Comparison of ENCODE assay signal across 1 cellular context in the genomic region with DNA sequence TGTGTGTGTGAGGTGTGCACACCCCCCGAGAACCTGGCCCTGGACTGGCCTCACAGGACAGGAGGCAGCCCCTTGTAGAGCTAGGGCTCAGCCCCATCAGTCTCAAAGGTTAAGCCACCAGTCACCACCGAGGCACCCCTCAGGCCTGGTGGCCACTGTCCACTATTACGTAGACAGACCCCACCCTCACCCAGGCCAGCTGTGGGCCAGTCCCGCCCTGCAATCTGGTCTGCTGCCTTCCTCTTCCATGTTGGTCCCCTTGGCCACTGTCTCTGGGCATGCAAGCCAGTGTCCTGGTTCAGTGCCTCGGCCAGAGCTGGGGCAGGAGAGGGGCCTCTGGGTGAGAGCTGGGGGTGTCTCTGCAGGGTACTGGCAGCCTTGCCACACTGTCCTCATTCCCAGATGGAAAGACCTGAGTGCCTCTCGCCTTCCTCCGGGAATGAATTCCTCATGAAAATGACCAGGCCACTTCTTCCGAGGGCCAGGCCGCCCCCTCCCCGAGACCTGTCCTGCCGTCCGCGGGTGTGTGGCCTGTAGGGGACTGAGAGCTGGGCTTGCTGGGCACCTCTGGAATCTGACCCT.
A peak's percentile ranks its signal among the peaks of the same experiment; 100 is the strongest.
TF ChIP-seq lines count a peak whose summit lies in the region.

No MANE protein-coding gene starts in this region.

TF ChIP-seq in HepG2, 621 proteins besides CTCF, POLR2A, EP300 and RAD21:
- TF ChIP-seq BORCS8-MEF2B (CRISPR knock-in tag; IDR thresholded peaks at IDR 0.05) (peak; percentile 38; the same call in 1 of the 2 replicates), ZNF678 (CRISPR knock-in tag; IDR thresholded peaks at IDR 0.05) (no peak), ZNF879 (CRISPR knock-in tag; IDR thresholded peaks at IDR 0.05) (no peak), ZNF616 (CRISPR knock-in tag; IDR thresholded peaks at IDR 0.05; ENCODE audit: low read depth) (no peak), ZNF550 (CRISPR knock-in tag; IDR thresholded peaks at IDR 0.05; ENCODE audit: borderline replicate concordance) (0 out of 2 replicates have a peak, but pooled peaks have one; percentile 71), NBN (conservative IDR thresholded peaks at IDR 0.05) (no peak)
- TF ChIP-seq, protein P1, sequence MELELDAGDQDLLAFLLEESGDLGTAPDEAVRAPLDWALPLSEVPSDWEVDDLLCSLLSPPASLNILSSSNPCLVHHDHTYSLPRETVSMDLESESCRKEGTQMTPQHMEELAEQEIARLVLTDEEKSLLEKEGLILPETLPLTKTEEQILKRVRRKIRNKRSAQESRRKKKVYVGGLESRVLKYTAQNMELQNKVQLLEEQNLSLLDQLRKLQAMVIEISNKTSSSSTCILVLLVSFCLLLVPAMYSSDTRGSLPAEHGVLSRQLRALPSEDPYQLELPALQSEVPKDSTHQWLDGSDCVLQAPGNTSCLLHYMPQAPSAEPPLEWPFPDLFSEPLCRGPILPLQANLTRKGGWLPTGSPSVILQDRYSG (CRISPR knock-in tag; IDR thresholded peaks at IDR 0.05): no peak
- TF ChIP-seq, protein P2, sequence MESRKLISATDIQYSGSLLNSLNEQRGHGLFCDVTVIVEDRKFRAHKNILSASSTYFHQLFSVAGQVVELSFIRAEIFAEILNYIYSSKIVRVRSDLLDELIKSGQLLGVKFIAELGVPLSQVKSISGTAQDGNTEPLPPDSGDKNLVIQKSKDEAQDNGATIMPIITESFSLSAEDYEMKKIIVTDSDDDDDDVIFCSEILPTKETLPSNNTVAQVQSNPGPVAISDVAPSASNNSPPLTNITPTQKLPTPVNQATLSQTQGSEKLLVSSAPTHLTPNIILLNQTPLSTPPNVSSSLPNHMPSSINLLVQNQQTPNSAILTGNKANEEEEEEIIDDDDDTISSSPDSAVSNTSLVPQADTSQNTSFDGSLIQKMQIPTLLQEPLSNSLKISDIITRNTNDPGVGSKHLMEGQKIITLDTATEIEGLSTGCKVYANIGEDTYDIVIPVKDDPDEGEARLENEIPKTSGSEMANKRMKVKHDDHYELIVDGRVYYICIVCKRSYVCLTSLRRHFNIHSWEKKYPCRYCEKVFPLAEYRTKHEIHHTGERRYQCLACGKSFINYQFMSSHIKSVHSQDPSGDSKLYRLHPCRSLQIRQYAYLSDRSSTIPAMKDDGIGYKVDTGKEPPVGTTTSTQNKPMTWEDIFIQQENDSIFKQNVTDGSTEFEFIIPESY (CRISPR knock-in tag; IDR thresholded peaks at IDR 0.05): peak; percentile 72
- TF ChIP-seq, protein P3, sequence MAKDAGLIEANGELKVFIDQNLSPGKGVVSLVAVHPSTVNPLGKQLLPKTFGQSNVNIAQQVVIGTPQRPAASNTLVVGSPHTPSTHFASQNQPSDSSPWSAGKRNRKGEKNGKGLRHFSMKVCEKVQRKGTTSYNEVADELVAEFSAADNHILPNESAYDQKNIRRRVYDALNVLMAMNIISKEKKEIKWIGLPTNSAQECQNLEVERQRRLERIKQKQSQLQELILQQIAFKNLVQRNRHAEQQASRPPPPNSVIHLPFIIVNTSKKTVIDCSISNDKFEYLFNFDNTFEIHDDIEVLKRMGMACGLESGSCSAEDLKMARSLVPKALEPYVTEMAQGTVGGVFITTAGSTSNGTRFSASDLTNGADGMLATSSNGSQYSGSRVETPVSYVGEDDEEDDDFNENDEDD (CRISPR knock-in tag; IDR thresholded peaks at IDR 0.05; ENCODE audit: borderline replicate concordance): no peak
- TF ChIP-seq, protein P4, sequence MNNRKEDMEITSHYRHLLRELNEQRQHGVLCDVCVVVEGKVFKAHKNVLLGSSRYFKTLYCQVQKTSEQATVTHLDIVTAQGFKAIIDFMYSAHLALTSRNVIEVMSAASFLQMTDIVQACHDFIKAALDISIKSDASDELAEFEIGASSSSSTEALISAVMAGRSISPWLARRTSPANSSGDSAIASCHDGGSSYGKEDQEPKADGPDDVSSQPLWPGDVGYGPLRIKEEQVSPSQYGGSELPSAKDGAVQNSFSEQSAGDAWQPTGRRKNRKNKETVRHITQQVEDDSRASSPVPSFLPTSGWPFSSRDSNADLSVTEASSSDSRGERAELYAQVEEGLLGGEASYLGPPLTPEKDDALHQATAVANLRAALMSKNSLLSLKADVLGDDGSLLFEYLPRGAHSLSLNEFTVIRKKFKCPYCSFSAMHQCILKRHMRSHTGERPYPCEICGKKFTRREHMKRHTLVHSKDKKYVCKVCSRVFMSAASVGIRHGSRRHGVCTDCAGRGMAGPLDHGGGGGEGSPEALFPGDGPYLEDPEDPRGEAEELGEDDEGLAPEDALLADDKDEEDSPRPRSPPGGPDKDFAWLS (CRISPR knock-in tag; IDR thresholded peaks at IDR 0.05; ENCODE audit: borderline replicate concordance): no peak
- TF ChIP-seq, protein P5, sequence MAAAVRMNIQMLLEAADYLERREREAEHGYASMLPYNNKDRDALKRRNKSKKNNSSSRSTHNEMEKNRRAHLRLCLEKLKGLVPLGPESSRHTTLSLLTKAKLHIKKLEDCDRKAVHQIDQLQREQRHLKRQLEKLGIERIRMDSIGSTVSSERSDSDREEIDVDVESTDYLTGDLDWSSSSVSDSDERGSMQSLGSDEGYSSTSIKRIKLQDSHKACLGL (CRISPR knock-in tag; IDR thresholded peaks at IDR 0.05): no peak
- TF ChIP-seq, protein P6, sequence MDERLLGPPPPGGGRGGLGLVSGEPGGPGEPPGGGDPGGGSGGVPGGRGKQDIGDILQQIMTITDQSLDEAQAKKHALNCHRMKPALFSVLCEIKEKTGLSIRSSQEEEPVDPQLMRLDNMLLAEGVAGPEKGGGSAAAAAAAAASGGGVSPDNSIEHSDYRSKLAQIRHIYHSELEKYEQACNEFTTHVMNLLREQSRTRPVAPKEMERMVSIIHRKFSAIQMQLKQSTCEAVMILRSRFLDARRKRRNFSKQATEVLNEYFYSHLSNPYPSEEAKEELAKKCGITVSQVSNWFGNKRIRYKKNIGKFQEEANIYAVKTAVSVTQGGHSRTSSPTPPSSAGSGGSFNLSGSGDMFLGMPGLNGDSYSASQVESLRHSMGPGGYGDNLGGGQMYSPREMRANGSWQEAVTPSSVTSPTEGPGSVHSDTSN (CRISPR knock-in tag; IDR thresholded peaks at IDR 0.05): no peak
